ENCODE assay signal across 11 cellular contexts in genomic region chr1:115179397-115179835, GRCh38.
DNase-seq lines count a peak whose midpoint lies in the region; ATAC-seq and TF ChIP-seq lines count a peak whose summit lies in the region.
"Had no signal": no experiment of that assay in that cellular context is flagged by ENCODE, and none has a peak within 500 bp of the region (broad histone marks: within the 10 kb centered on the region; RNA-seq: fewer than 3 reads in every experiment).

No MANE protein-coding gene starts in this region.

- no peaks in the 10 kb centered on the region for H3K4me1 ChIP-seq in SJCRH30

- peak; percentile 62 for DNase-seq in H4 (ENCODE audit: low spot score)
- peak; percentile 9 to 19 for DNase-seq in SJCRH30
- peak; percentile 90 for DNase-seq in fibroblast of pulmonary artery (ENCODE audit: low read depth)
- DNase-seq in skeletal muscle cell (ENCODE audit: low read depth), result peak; percentile 77
- no peak for DNase-seq in activated CD8-positive, alpha-beta memory T cell treated with anti-CD3 and anti-CD28 coated beads, Interleukin-2, amount 50 U/mL, for 4 hours
- DNase-seq: amygdala, NCI-H1105 treated with DMSO at 0.1 percent for 48 hours, T-helper 17 cell had no signal

- H3K4me3 ChIP-seq in SJCRH30 (no peak overlapping the region), fibroblast of pulmonary artery (replicated peaks; ENCODE audit: low read depth, low read length) (no peak overlapping the region), skeletal muscle cell (ENCODE audit: low read depth, low read length) (no peak overlapping the region)

- H3K27me3 ChIP-seq in SJCRH30, result no peaks in the 10 kb centered on the region

- no peaks in the 10 kb centered on the region for H3K9me3 ChIP-seq in SJCRH30 (replicated peaks)

- no peaks in the 10 kb centered on the region for H3K36me3 ChIP-seq in SJCRH30

- ATAC-seq in HG02884 (IDR thresholded peaks at IDR 0.05; ENCODE audit: unreplicated experiment) (no peak), HG03457 (IDR thresholded peaks at IDR 0.05; ENCODE audit: unreplicated experiment) (no peak), GM21528 (IDR thresholded peaks at IDR 0.05; ENCODE audit: low FRiP score, unreplicated experiment) (no peak)
- ATAC-seq: T-helper 17 cell had no signal

- no peak overlapping the region for H3K27ac ChIP-seq in SJCRH30

- no peak for TF ChIP-seq CTCF in fibroblast of pulmonary artery (IDR thresholded peaks at IDR 0.05; ENCODE audit: low read length, missing control alignments)
